1 cellular context compared by ENCODE assay signal in the genomic region with DNA sequence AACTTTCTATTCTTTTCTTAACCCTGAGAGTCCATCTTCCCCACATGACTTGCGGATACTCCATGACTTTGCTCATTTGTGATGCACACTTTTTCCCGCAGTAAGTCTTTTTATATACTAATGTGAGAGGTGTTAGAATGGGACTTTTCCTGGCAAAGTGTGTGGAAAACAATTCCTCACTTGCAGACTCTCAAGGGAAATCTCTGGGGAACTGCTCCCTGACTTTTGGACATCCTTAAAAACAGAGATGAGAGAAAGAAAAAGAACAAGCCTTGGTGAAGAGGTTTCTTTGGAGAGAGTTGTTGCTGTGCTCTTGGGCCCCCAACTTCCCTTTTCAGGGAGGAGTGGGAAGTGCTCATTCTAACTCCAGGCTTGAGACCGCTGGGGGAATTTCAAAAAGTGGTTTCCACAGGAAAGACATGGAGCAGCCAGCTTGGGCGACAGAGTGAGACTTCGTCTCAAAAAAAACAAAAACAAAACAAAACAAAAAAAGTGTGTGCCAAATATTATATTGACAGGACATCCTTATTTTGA.
TF ChIP-seq lines count a peak whose summit lies in the region.

No MANE protein-coding gene starts in this region.

TF ChIP-seq in IMR-90, 13 proteins besides CTCF, POLR2A, EP300 and RAD21:
- TF ChIP-seq FOS (IDR thresholded peaks at IDR 0.05; ENCODE audit: low read depth, low read length) = no peak
- TF ChIP-seq SMC3 (IDR thresholded peaks at IDR 0.05; ENCODE audit: low read depth, low read length) = no peak
- TF ChIP-seq, protein P1, sequence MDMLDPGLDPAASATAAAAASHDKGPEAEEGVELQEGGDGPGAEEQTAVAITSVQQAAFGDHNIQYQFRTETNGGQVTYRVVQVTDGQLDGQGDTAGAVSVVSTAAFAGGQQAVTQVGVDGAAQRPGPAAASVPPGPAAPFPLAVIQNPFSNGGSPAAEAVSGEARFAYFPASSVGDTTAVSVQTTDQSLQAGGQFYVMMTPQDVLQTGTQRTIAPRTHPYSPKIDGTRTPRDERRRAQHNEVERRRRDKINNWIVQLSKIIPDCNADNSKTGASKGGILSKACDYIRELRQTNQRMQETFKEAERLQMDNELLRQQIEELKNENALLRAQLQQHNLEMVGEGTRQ (IDR thresholded peaks at IDR 0.05; ENCODE audit: low read depth, low read length) = no peak
